9 cellular contexts compared by ENCODE assay signal in genomic region chr3:107429330-107430181, GRCh38. TPM values are rescaled to one million over a fixed set of nuclear protein-coding genes. Genes with fewer than 3 reads are reported as not detected.
DNase-seq lines count a peak whose midpoint lies in the region; ATAC-seq and TF ChIP-seq lines count a peak whose summit lies in the region.
"Had no signal": no experiment of that assay in that cellular context is flagged by ENCODE, and none has a peak within 500 bp of the region (broad histone marks: within the 10 kb centered on the region; RNA-seq: fewer than 3 reads in every experiment).

No MANE protein-coding gene starts in this region.

- ATAC-seq in GM21717 (IDR thresholded peaks at IDR 0.05; ENCODE audit: unreplicated experiment) (peak; percentile 58), Right ventricle myocardium inferior (peak; percentile 88), upper lobe of left lung (ENCODE audit: low FRiP score in 2 of 2) (peak; percentile 91 to 92)
- peak; percentile 37 for ATAC-seq in activated naive CD8-positive, alpha-beta T cell treated with anti-CD3 and anti-CD28 coated beads, Interleukin-2, amount 10 ng/mL, durations not matched to agents 7 days and 5 days (ENCODE audit: low read depth)

- peak; percentile 80 to 88 (median 86) for TF ChIP-seq CTCF in ovary (IDR thresholded peaks at IDR 0.05)
- TF ChIP-seq CTCF in upper lobe of left lung (IDR thresholded peaks at IDR 0.05), result peak; percentile 77 to 89 (median 80)

- DNase-seq in EL, result peak; percentile 88
- DNase-seq in HuH-7.5 (ENCODE audit: low spot score), result peak; percentile 90
- peak; percentile 69 for DNase-seq in SK-N-DZ (ENCODE audit: low spot score)
- peak; percentile 72 for DNase-seq in activated naive CD8-positive, alpha-beta T cell treated with anti-CD3 and anti-CD28 coated beads, Interleukin-2, amount 10 ng/mL, durations not matched to agents 7 days and 5 days
- peak; percentile 84 for DNase-seq in Right ventricle myocardium inferior (ENCODE audit: missing footprints)
- DNase-seq in ovary, result peak; percentile 81 to 84 (median 83)
- peak; percentile 81 to 86 for DNase-seq in upper lobe of left lung

- 2 to 5% (median 4%) methylated on average over 37 of the region's 37 CpGs for WGBS in ovary, 3 donors
- WGBS in upper lobe of left lung, 2 donors, result 14 to 31% methylated on average over 33 to 37 of the region's 37 CpGs

- no peak for TF ChIP-seq EP300 in ovary (IDR thresholded peaks at IDR 0.05)
- no peak for TF ChIP-seq EP300 in upper lobe of left lung (IDR thresholded peaks at IDR 0.05)

- H3K36me3 Mint-ChIP-seq in activated naive CD8-positive, alpha-beta T cell treated with anti-CD3 and anti-CD28 coated beads, Interleukin-2, amount 10 ng/mL, durations not matched to agents 7 days and 5 days, result peaks cover 2% of the 10 kb centered on the region

- POLR2A ChIA-PET in activated naive CD8-positive, alpha-beta T cell treated with anti-CD3 and anti-CD28 coated beads, Interleukin-2, amount 10 ng/mL, durations not matched to agents 7 days and 5 days (lab: Charles Lee), result no interaction called here

- no peaks in the 10 kb centered on the region for H3K9me3 Mint-ChIP-seq in activated naive CD8-positive, alpha-beta T cell treated with anti-CD3 and anti-CD28 coated beads, Interleukin-2, amount 10 ng/mL, durations not matched to agents 7 days and 5 days

- H3K4me3 ChIP-seq in ovary, result peak overlapping the region; percentile 77
- H3K4me3 ChIP-seq in upper lobe of left lung, result peak overlapping the region; percentile 1 to 95 (median 75)

- H3K4me1 ChIP-seq in ovary (ENCODE audit: insufficient read depth), result no peaks in the 10 kb centered on the region
- peaks cover 15 to 25% (median 17%) of the 10 kb centered on the region in 4 donors for H3K4me1 ChIP-seq in upper lobe of left lung

- peak overlapping the region; percentile 82 for H3K4me3 Mint-ChIP-seq in activated naive CD8-positive, alpha-beta T cell treated with anti-CD3 and anti-CD28 coated beads, Interleukin-2, amount 10 ng/mL, durations not matched to agents 7 days and 5 days

- H3K27me3 ChIP-seq in ovary, result no peaks in the 10 kb centered on the region
- H3K27me3 ChIP-seq in upper lobe of left lung, result no peaks in the 10 kb centered on the region

- peaks cover 53% of the 10 kb centered on the region for H3K27me3 Mint-ChIP-seq in activated naive CD8-positive, alpha-beta T cell treated with anti-CD3 and anti-CD28 coated beads, Interleukin-2, amount 10 ng/mL, durations not matched to agents 7 days and 5 days

- H3K9me3 ChIP-seq in ovary (no peaks in the 10 kb centered on the region), upper lobe of left lung (no peaks in the 10 kb centered on the region)

- H3K27ac Mint-ChIP-seq in activated naive CD8-positive, alpha-beta T cell treated with anti-CD3 and anti-CD28 coated beads, Interleukin-2, amount 10 ng/mL, durations not matched to agents 7 days and 5 days, result no peak overlapping the region

- peak overlapping the region; percentile 84 to 99 for H3K27ac ChIP-seq in ovary
- H3K27ac ChIP-seq in upper lobe of left lung, result peak overlapping the region; percentile 63 to 98 (median 95)

- no peaks in the 10 kb centered on the region for H3K36me3 ChIP-seq in ovary
- H3K36me3 ChIP-seq in upper lobe of left lung, result no peaks in the 10 kb centered on the region

- intact Hi-C loops in Right ventricle myocardium inferior (cut with DNase I), result loop anchor here (2.0 kb wide), 2 partner anchors 93 to 191 kb away; partner anchors contain the start of gene BBX
- intact Hi-C loops in ovary (cut with DNase I), result loop anchor here in 3 of 4 donors (2.0 to 10.0 kb wide), 6 partner anchors 93 to 305 kb away; partner anchors contain the start of gene BBX (in 3 of the 3)

- TF ChIP-seq POLR2A in ovary (IDR thresholded peaks at IDR 0.05), result peak; percentile 37
- no peak for TF ChIP-seq POLR2A in upper lobe of left lung (IDR thresholded peaks at IDR 0.05)

- H3K4me1 Mint-ChIP-seq in activated naive CD8-positive, alpha-beta T cell treated with anti-CD3 and anti-CD28 coated beads, Interleukin-2, amount 10 ng/mL, durations not matched to agents 7 days and 5 days, result peaks cover 14% of the 10 kb centered on the region

RNA-seq across cellular contexts. Expression of gene CCDC54, which starts 52.3 kb away (rescaled TPM):
- polyA plus RNA-seq in SK-N-DZ (2014; cell fraction: cytosol; rRNA removed), result not detected in 2 replicates
- polyA plus RNA-seq in SK-N-DZ (2014; cell fraction: nucleus; rRNA removed), result not detected in 2 replicates
- not detected for total RNA-seq in activated naive CD8-positive, alpha-beta T cell treated with anti-CD3 and anti-CD28 coated beads, Interleukin-2, amount 10 ng/mL, durations not matched to agents 7 days and 5 days
- total RNA-seq in Right ventricle myocardium inferior, result not detected
- total RNA-seq in ovary, result under 1 TPM in 2 of 7 donors, not detected in 5; 0.23 to 0.24 TPM
- not detected for polyA plus RNA-seq in ovary
- not detected for total RNA-seq in upper lobe of left lung
- total RNA-seq: subcutaneous adipose tissue had no signal

Comparison
In these comparisons a context has a peak if more than half of its experiments do, and no peak if none do; other contexts are left out.
1. Peak in every context shown above with its lines: DNase-seq, ATAC-seq, H3K4me3 ChIP-seq and H3K27ac ChIP-seq.
2. ATAC-seq: peak in every context shown above with its lines; median percentile 92 in upper lobe of left lung; 88 in Right ventricle myocardium inferior; 58 in GM21717; 37 in activated naive CD8-positive, alpha-beta T cell treated with anti-CD3 and anti-CD28 coated beads, Interleukin-2, amount 10 ng/mL, durations not matched to agents 7 days and 5 days.